Comparison of ENCODE assay signal across 10 cellular contexts in genomic region chr15:59169337-59169736, GRCh38. TPM values are rescaled to one million over a fixed set of nuclear protein-coding genes. Genes with fewer than 3 reads are reported as not detected.
DNase-seq lines count a peak whose midpoint lies in the region; ATAC-seq and TF ChIP-seq lines count a peak whose summit lies in the region.
"Had no signal": no experiment of that assay in that cellular context is flagged by ENCODE, and none has a peak within 500 bp of the region (broad histone marks: within the 10 kb centered on the region; RNA-seq: fewer than 3 reads in every experiment).

No MANE protein-coding gene starts in this region.

- H3K9me3 Mint-ChIP-seq in naive thymus-derived CD4-positive, alpha-beta T cell = peaks cover 0 to 5% (median 0%) of the 10 kb centered on the region in 11 donors

- peaks cover 0 to 29% (median 0%) of the 10 kb centered on the region in 7 donors for H3K4me1 Mint-ChIP-seq in naive thymus-derived CD4-positive, alpha-beta T cell

- H3K36me3 Mint-ChIP-seq in naive thymus-derived CD4-positive, alpha-beta T cell = peaks cover 0 to 37% (median 3%) of the 10 kb centered on the region in 5 donors

- peak overlapping the region in 2 of 9 donors; percentile 21 to 69 for H3K27ac Mint-ChIP-seq in naive thymus-derived CD4-positive, alpha-beta T cell

- TF ChIP-seq CTCF in AG09319 (IDR thresholded peaks at IDR 0.05; ENCODE audit: low read depth, low read length) (no peak), coronary artery (IDR thresholded peaks at IDR 0.05) (no peak)

- H3K36me3 ChIP-seq in naive thymus-derived CD4-positive, alpha-beta T cell (ENCODE audit: control insufficient read depth in 2 of 3, insufficient read depth in 3 of 3, low read length in 3 of 3) = no peaks in the 10 kb centered on the region

- H3K27me3 ChIP-seq in naive thymus-derived CD4-positive, alpha-beta T cell (ENCODE audit: control insufficient read depth in 2 of 2, insufficient read depth in 2 of 2, low read length in 2 of 2) = no peaks in the 10 kb centered on the region

- intact Hi-C loops in naive thymus-derived CD4-positive, alpha-beta T cell (cut with micrococcal nuclease) = no loop called here

- peak; percentile 65 for ATAC-seq in naive thymus-derived CD4-positive, alpha-beta T cell
- ATAC-seq in GM21737 (IDR thresholded peaks at IDR 0.05; ENCODE audit: unreplicated experiment) (no peak), GM21515 (IDR thresholded peaks at IDR 0.05; ENCODE audit: unreplicated experiment) (no peak), GM21825 (IDR thresholded peaks at IDR 0.05; ENCODE audit: unreplicated experiment) (no peak)

- peak overlapping the region; percentile 70 to 89 for H3K27ac ChIP-seq in coronary artery
- H3K27ac ChIP-seq in naive thymus-derived CD4-positive, alpha-beta T cell (ENCODE audit: low read depth, low read length) = no peak overlapping the region

- CTCF ChIA-PET in naive thymus-derived CD4-positive, alpha-beta T cell (lab: Charles Lee) = no interaction called here

- POLR2A ChIA-PET in naive thymus-derived CD4-positive, alpha-beta T cell (lab: Charles Lee) = no interaction called here

- DNase-seq in AG09319 (ENCODE audit: extremely low read depth, low read depth) = peak; percentile 48
- peak; percentile 49 to 77 for DNase-seq in NOMO-1 (lab: John Stamatoyannopoulos, UW; ENCODE audit: unreplicated experiment in 2 of 2)
- DNase-seq in coronary artery (ENCODE audit: low spot score) = no peak
- DNase-seq in naive thymus-derived CD4-positive, alpha-beta T cell = no peak
- DNase-seq in activated CD4-positive, alpha-beta T cell treated with anti-CD3 and anti-CD28 coated beads for 48 hours = no peak
- DNase-seq: activated CD4-positive, CD25-positive, alpha-beta regulatory T cell treated with anti-CD3 and anti-CD28 coated beads, Interleukin-2, amount 50 U/mL, for 72 hours; NCI-H1092 had no signal

- no peaks in the 10 kb centered on the region for H3K9me3 ChIP-seq in naive thymus-derived CD4-positive, alpha-beta T cell (ENCODE audit: control insufficient read depth in 2 of 3, low read length in 3 of 3)

- no peaks in the 10 kb centered on the region for H3K27me3 Mint-ChIP-seq in naive thymus-derived CD4-positive, alpha-beta T cell

- H3K4me3 ChIP-seq in coronary artery = no peak overlapping the region
- no peak overlapping the region for H3K4me3 ChIP-seq in naive thymus-derived CD4-positive, alpha-beta T cell (ENCODE audit: low read length)

- no peak overlapping the region for H3K4me3 Mint-ChIP-seq in naive thymus-derived CD4-positive, alpha-beta T cell

- no peaks in the 10 kb centered on the region for H3K4me1 ChIP-seq in naive thymus-derived CD4-positive, alpha-beta T cell (ENCODE audit: control insufficient read depth in 2 of 2, insufficient read depth in 2 of 2, low read length in 2 of 2)

RNA-seq across cellular contexts. Expression of gene LDHAL6B, which starts 37.3 kb away (rescaled TPM):
- total RNA-seq in naive thymus-derived CD4-positive, alpha-beta T cell = not detected
- polyA plus RNA-seq in naive thymus-derived CD4-positive, alpha-beta T cell = not detected

Comparison
In these comparisons a context has a peak if more than half of its experiments do, and no peak if none do; other contexts are left out.
1. DNase-seq: peak in AG09319 (single experiment) and NOMO-1 (2 of 2); none in coronary artery (single experiment), naive thymus-derived CD4-positive, alpha-beta T cell (0 of 9) and activated CD4-positive, alpha-beta T cell treated with anti-CD3 and anti-CD28 coated beads for 48 hours (single experiment).